Comparison of ENCODE assay signal across 1 cellular context in the genomic region with DNA sequence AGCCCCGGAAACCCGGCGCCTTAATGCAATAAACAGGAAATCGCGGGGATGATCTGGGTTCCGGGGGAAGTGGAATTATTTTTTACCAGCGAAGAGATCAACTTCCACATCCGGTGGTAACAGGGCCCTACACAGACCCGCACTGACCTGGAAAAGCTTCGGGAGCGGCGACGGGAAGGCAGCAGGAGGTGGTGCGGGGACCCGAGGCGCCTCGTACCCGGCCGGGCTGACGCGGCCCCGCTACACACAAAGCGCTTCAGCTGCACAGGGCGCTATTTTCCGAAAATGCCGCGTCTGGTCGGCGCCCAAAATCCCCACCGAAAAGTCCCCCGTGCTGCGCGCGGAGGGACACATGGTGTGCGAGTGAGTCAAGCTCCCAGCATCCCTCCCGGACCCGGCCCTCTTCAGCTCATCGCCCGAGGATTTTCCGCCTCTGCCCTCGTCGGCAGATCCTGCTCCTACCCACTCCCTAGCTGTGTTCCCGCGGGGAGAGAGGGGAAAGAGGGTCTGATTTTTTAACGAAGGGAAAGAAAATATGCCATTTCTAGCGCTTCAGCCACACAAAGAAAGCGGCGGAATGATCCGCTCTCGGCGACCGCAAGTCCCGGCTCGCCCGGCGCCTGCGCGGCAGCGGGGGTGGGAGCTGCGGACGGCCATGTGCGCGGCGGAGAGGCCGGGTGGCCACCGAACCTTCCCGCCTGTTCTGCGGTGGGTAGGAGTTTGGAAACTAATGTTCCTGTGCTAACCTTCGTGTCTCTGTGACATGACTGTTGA.
TF ChIP-seq lines count a peak whose summit lies in the region.

TSS of gene GABPB1 (minus strand) at position 361 of the 774 bp plus-strand sequence. CDS start 45,400 bp downstream, outside the sequence.

TF ChIP-seq in H1, 55 proteins besides CTCF, POLR2A, EP300 and RAD21 (continues in another document):
- TF ChIP-seq SP1 (IDR thresholded peaks at IDR 0.05; ENCODE audit: low read depth, low read length) (peak; percentile 26; the same call in 1 of the 2 replicates), TEAD4 (IDR thresholded peaks at IDR 0.05; ENCODE audit: low read depth, low read length) (no peak), PHF8 (conservative IDR thresholded peaks at IDR 0.05; ENCODE audit: low read depth, low read length) (peak; percentile 83), HDAC2 (IDR thresholded peaks at IDR 0.05; ENCODE audit: borderline replicate concordance in 1 of 2, low read depth in 2 of 2, low read length in 2 of 2) (0 out of 4 replicates have a peak, but pooled peaks of 1 of the 2 experiments have one; percentile 19), HDAC6 (IDR thresholded peaks at IDR 0.05; ENCODE audit: low read depth, low read length) (no peak), SIX5 (IDR thresholded peaks at IDR 0.05; ENCODE audit: low read depth, low read length) (no peak), BRCA1 (IDR thresholded peaks at IDR 0.05; ENCODE audit: low read depth, low read length) (no peak), TBP (IDR thresholded peaks at IDR 0.05; ENCODE audit: low read depth, low read length) (peak; percentile 77), TAF7 (optimal IDR thresholded peaks at IDR 0.05; ENCODE audit: borderline replicate concordance, low read depth, low read length) (peak; percentile 85), NANOG (IDR thresholded peaks at IDR 0.05; ENCODE audit: insufficient read depth, low read depth, low read length, poor library complexity, severe bottlenecking) (no peak), JUND (IDR thresholded peaks at IDR 0.05; ENCODE audit: low read length) (peak; percentile 70; the same call in 1 of the 2 replicates), POLR2AphosphoS5 (IDR thresholded peaks at IDR 0.05; ENCODE audit: low read depth, low read length) (peak; percentile 93), KDM4A (IDR thresholded peaks at IDR 0.05; ENCODE audit: low read depth, low read length, severe bottlenecking) (peak; percentile 46), TAF1 (IDR thresholded peaks at IDR 0.05; ENCODE audit: low read depth, low read length) (peak; percentile 99), BCL11A (IDR thresholded peaks at IDR 0.05; ENCODE audit: low read depth in 2 of 2, low read length in 2 of 2) (no peak), ASH2L (IDR thresholded peaks at IDR 0.05; ENCODE audit: low read length) (peak; percentile 63), CEBPB (IDR thresholded peaks at IDR 0.05; ENCODE audit: low read depth, low read length) (no peak), FOSL1 (IDR thresholded peaks at IDR 0.05; ENCODE audit: insufficient read depth, low read depth, low read length) (no peak), MAFK (IDR thresholded peaks at IDR 0.05; ENCODE audit: low read depth, low read length) (no peak), KDM1A (IDR thresholded peaks at IDR 0.05; ENCODE audit: borderline replicate concordance, low read length) (no peak), SIN3A (conservative IDR thresholded peaks at IDR 0.05 in 1 of 2, IDR thresholded peaks at IDR 0.05 in 1 of 2; ENCODE audit: low read depth in 1 of 2, low read length in 2 of 2) (peak in 1 of 2 experiments; percentile 25; a peak in 1 of 4 replicates), GTF2F1 (IDR thresholded peaks at IDR 0.05; ENCODE audit: borderline replicate concordance, low read depth, low read length) (0 out of 2 replicates have a peak, but pooled peaks have one; percentile 21), SAP30 (IDR thresholded peaks at IDR 0.05; ENCODE audit: insufficient read depth, insufficient replicate concordance, low read length) (no peak), TCF12 (IDR thresholded peaks at IDR 0.05; ENCODE audit: low read depth, low read length) (no peak), RNF2 (IDR thresholded peaks at IDR 0.05; ENCODE audit: borderline replicate concordance, low read depth, low read length, missing control alignments, poor library complexity, severe bottlenecking) (no peak), RXRA (IDR thresholded peaks at IDR 0.05; ENCODE audit: insufficient read depth, low read depth, low read length) (no peak), RBBP5 (IDR thresholded peaks at IDR 0.05; ENCODE audit: borderline replicate concordance, low read depth, low read length) (peak; percentile 77; the same call in 1 of the 2 replicates), BACH1 (IDR thresholded peaks at IDR 0.05; ENCODE audit: low read length) (no peak), EGR1 (IDR thresholded peaks at IDR 0.05; ENCODE audit: borderline replicate concordance, low read depth, low read length) (peak; percentile 63; the same call in 1 of the 2 replicates), SUZ12 (IDR thresholded peaks at IDR 0.05; ENCODE audit: low read length) (no peak), SIRT6 (IDR thresholded peaks at IDR 0.05; ENCODE audit: low read length) (peak; percentile 85), NRF1 (IDR thresholded peaks at IDR 0.05; ENCODE audit: low read depth, low read length) (peak; percentile 71), CHD1 (IDR thresholded peaks at IDR 0.05; ENCODE audit: low read depth, low read length) (peak; percentile 34; the same call in 1 of the 2 replicates), POU5F1 (IDR thresholded peaks at IDR 0.05; ENCODE audit: low read depth, low read length) (no peak), RFX5 (IDR thresholded peaks at IDR 0.05; ENCODE audit: borderline replicate concordance, low read depth, low read length) (0 out of 2 replicates have a peak, but pooled peaks have one; percentile 20), CHD2 (IDR thresholded peaks at IDR 0.05; ENCODE audit: low read length) (peak; percentile 85), ATF3 (IDR thresholded peaks at IDR 0.05; ENCODE audit: insufficient read depth, low read depth, low read length) (no peak), GABPA (IDR thresholded peaks at IDR 0.05; ENCODE audit: borderline replicate concordance, insufficient read depth, low read length) (no peak), SP4 (IDR thresholded peaks at IDR 0.05; ENCODE audit: low read length) (0 out of 2 replicates have a peak, but pooled peaks have one; percentile 60), ZNF274 (IDR thresholded peaks at IDR 0.05; ENCODE audit: borderline replicate concordance, extremely low read depth, low read length) (no peak), JUN (IDR thresholded peaks at IDR 0.05; ENCODE audit: low read depth, low read length) (no peak), SP2 (IDR thresholded peaks at IDR 0.05; ENCODE audit: low read length) (no peak), YY1 (IDR thresholded peaks at IDR 0.05; ENCODE audit: low read depth, low read length) (peak; percentile 60; the same call in 1 of the 2 replicates), CREB1 (IDR thresholded peaks at IDR 0.05) (peak; percentile 61; the same call in 1 of the 2 replicates), CBX8 (IDR thresholded peaks at IDR 0.05; ENCODE audit: borderline replicate concordance, low read depth, low read length) (no peak), KDM5A (IDR thresholded peaks at IDR 0.05; ENCODE audit: low read length) (0 out of 2 replicates have a peak, but pooled peaks have one; percentile 33), CTBP2 (IDR thresholded peaks at IDR 0.05; ENCODE audit: borderline replicate concordance, insufficient read depth, insufficient read length, low read length) (no peak), CBX5 (IDR thresholded peaks at IDR 0.05; ENCODE audit: low read depth, low read length) (no peak)
- TF ChIP-seq, protein P1, sequence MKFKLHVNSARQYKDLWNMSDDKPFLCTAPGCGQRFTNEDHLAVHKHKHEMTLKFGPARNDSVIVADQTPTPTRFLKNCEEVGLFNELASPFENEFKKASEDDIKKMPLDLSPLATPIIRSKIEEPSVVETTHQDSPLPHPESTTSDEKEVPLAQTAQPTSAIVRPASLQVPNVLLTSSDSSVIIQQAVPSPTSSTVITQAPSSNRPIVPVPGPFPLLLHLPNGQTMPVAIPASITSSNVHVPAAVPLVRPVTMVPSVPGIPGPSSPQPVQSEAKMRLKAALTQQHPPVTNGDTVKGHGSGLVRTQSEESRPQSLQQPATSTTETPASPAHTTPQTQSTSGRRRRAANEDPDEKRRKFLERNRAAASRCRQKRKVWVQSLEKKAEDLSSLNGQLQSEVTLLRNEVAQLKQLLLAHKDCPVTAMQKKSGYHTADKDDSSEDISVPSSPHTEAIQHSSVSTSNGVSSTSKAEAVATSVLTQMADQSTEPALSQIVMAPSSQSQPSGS (IDR thresholded peaks at IDR 0.05; ENCODE audit: low read length), result no peak
- TF ChIP-seq, protein P2, sequence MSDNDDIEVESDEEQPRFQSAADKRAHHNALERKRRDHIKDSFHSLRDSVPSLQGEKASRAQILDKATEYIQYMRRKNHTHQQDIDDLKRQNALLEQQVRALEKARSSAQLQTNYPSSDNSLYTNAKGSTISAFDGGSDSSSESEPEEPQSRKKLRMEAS (IDR thresholded peaks at IDR 0.05), result peak; percentile 98
- TF ChIP-seq, protein P3, sequence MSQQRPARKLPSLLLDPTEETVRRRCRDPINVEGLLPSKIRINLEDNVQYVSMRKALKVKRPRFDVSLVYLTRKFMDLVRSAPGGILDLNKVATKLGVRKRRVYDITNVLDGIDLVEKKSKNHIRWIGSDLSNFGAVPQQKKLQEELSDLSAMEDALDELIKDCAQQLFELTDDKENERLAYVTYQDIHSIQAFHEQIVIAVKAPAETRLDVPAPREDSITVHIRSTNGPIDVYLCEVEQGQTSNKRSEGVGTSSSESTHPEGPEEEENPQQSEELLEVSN (IDR thresholded peaks at IDR 0.05), result peak; percentile 98
- TF ChIP-seq, protein P4, sequence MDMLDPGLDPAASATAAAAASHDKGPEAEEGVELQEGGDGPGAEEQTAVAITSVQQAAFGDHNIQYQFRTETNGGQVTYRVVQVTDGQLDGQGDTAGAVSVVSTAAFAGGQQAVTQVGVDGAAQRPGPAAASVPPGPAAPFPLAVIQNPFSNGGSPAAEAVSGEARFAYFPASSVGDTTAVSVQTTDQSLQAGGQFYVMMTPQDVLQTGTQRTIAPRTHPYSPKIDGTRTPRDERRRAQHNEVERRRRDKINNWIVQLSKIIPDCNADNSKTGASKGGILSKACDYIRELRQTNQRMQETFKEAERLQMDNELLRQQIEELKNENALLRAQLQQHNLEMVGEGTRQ (IDR thresholded peaks at IDR 0.05; ENCODE audit: low read length), result 0 out of 2 replicates have a peak, but pooled peaks have one; percentile 28
- TF ChIP-seq, protein P5, sequence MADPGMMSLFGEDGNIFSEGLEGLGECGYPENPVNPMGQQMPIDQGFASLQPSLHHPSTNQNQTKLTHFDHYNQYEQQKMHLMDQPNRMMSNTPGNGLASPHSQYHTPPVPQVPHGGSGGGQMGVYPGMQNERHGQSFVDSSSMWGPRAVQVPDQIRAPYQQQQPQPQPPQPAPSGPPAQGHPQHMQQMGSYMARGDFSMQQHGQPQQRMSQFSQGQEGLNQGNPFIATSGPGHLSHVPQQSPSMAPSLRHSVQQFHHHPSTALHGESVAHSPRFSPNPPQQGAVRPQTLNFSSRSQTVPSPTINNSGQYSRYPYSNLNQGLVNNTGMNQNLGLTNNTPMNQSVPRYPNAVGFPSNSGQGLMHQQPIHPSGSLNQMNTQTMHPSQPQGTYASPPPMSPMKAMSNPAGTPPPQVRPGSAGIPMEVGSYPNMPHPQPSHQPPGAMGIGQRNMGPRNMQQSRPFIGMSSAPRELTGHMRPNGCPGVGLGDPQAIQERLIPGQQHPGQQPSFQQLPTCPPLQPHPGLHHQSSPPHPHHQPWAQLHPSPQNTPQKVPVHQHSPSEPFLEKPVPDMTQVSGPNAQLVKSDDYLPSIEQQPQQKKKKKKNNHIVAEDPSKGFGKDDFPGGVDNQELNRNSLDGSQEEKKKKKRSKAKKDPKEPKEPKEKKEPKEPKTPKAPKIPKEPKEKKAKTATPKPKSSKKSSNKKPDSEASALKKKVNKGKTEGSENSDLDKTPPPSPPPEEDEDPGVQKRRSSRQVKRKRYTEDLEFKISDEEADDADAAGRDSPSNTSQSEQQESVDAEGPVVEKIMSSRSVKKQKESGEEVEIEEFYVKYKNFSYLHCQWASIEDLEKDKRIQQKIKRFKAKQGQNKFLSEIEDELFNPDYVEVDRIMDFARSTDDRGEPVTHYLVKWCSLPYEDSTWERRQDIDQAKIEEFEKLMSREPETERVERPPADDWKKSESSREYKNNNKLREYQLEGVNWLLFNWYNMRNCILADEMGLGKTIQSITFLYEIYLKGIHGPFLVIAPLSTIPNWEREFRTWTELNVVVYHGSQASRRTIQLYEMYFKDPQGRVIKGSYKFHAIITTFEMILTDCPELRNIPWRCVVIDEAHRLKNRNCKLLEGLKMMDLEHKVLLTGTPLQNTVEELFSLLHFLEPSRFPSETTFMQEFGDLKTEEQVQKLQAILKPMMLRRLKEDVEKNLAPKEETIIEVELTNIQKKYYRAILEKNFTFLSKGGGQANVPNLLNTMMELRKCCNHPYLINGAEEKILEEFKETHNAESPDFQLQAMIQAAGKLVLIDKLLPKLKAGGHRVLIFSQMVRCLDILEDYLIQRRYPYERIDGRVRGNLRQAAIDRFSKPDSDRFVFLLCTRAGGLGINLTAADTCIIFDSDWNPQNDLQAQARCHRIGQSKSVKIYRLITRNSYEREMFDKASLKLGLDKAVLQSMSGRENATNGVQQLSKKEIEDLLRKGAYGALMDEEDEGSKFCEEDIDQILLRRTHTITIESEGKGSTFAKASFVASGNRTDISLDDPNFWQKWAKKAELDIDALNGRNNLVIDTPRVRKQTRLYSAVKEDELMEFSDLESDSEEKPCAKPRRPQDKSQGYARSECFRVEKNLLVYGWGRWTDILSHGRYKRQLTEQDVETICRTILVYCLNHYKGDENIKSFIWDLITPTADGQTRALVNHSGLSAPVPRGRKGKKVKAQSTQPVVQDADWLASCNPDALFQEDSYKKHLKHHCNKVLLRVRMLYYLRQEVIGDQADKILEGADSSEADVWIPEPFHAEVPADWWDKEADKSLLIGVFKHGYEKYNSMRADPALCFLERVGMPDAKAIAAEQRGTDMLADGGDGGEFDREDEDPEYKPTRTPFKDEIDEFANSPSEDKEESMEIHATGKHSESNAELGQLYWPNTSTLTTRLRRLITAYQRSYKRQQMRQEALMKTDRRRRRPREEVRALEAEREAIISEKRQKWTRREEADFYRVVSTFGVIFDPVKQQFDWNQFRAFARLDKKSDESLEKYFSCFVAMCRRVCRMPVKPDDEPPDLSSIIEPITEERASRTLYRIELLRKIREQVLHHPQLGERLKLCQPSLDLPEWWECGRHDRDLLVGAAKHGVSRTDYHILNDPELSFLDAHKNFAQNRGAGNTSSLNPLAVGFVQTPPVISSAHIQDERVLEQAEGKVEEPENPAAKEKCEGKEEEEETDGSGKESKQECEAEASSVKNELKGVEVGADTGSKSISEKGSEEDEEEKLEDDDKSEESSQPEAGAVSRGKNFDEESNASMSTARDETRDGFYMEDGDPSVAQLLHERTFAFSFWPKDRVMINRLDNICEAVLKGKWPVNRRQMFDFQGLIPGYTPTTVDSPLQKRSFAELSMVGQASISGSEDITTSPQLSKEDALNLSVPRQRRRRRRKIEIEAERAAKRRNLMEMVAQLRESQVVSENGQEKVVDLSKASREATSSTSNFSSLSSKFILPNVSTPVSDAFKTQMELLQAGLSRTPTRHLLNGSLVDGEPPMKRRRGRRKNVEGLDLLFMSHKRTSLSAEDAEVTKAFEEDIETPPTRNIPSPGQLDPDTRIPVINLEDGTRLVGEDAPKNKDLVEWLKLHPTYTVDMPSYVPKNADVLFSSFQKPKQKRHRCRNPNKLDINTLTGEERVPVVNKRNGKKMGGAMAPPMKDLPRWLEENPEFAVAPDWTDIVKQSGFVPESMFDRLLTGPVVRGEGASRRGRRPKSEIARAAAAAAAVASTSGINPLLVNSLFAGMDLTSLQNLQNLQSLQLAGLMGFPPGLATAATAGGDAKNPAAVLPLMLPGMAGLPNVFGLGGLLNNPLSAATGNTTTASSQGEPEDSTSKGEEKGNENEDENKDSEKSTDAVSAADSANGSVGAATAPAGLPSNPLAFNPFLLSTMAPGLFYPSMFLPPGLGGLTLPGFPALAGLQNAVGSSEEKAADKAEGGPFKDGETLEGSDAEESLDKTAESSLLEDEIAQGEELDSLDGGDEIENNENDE (IDR thresholded peaks at IDR 0.05; ENCODE audit: insufficient replicate concordance, low read length), result peak; percentile 57
